In the genomic region with DNA sequence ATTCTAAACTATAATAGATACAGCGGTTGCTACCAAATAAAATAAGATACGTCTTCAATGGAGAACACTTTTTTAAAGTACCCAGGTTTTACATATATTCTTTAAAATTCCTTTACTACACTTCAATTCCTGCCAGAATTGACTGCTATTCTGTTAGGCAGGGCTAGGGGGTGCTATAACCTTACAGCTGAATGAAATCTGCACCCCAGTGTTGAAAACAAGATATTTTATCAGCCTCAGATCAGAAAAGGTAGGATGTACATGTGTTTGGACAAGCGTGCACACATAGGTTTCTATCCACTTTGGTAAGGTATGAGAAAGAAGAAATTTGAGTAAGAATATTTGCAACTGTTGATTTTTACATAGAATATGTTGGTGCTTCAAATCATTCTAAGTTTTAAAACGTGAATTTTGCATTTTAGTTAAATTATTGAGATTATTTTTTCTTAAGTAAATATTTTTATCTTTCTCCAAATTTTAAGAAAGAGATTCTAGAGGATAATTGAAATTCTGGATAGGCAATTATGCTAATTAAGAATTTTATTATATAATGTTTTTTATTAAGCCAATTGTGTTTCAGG, we compare ENCODE assay signal across 1 cellular context.
TF ChIP-seq lines count a peak whose summit lies in the region.

No MANE protein-coding gene starts in this region.

TF ChIP-seq in H1, 55 proteins besides CTCF, POLR2A, EP300 and RAD21 (continued from another document):
- TF ChIP-seq, protein P1, sequence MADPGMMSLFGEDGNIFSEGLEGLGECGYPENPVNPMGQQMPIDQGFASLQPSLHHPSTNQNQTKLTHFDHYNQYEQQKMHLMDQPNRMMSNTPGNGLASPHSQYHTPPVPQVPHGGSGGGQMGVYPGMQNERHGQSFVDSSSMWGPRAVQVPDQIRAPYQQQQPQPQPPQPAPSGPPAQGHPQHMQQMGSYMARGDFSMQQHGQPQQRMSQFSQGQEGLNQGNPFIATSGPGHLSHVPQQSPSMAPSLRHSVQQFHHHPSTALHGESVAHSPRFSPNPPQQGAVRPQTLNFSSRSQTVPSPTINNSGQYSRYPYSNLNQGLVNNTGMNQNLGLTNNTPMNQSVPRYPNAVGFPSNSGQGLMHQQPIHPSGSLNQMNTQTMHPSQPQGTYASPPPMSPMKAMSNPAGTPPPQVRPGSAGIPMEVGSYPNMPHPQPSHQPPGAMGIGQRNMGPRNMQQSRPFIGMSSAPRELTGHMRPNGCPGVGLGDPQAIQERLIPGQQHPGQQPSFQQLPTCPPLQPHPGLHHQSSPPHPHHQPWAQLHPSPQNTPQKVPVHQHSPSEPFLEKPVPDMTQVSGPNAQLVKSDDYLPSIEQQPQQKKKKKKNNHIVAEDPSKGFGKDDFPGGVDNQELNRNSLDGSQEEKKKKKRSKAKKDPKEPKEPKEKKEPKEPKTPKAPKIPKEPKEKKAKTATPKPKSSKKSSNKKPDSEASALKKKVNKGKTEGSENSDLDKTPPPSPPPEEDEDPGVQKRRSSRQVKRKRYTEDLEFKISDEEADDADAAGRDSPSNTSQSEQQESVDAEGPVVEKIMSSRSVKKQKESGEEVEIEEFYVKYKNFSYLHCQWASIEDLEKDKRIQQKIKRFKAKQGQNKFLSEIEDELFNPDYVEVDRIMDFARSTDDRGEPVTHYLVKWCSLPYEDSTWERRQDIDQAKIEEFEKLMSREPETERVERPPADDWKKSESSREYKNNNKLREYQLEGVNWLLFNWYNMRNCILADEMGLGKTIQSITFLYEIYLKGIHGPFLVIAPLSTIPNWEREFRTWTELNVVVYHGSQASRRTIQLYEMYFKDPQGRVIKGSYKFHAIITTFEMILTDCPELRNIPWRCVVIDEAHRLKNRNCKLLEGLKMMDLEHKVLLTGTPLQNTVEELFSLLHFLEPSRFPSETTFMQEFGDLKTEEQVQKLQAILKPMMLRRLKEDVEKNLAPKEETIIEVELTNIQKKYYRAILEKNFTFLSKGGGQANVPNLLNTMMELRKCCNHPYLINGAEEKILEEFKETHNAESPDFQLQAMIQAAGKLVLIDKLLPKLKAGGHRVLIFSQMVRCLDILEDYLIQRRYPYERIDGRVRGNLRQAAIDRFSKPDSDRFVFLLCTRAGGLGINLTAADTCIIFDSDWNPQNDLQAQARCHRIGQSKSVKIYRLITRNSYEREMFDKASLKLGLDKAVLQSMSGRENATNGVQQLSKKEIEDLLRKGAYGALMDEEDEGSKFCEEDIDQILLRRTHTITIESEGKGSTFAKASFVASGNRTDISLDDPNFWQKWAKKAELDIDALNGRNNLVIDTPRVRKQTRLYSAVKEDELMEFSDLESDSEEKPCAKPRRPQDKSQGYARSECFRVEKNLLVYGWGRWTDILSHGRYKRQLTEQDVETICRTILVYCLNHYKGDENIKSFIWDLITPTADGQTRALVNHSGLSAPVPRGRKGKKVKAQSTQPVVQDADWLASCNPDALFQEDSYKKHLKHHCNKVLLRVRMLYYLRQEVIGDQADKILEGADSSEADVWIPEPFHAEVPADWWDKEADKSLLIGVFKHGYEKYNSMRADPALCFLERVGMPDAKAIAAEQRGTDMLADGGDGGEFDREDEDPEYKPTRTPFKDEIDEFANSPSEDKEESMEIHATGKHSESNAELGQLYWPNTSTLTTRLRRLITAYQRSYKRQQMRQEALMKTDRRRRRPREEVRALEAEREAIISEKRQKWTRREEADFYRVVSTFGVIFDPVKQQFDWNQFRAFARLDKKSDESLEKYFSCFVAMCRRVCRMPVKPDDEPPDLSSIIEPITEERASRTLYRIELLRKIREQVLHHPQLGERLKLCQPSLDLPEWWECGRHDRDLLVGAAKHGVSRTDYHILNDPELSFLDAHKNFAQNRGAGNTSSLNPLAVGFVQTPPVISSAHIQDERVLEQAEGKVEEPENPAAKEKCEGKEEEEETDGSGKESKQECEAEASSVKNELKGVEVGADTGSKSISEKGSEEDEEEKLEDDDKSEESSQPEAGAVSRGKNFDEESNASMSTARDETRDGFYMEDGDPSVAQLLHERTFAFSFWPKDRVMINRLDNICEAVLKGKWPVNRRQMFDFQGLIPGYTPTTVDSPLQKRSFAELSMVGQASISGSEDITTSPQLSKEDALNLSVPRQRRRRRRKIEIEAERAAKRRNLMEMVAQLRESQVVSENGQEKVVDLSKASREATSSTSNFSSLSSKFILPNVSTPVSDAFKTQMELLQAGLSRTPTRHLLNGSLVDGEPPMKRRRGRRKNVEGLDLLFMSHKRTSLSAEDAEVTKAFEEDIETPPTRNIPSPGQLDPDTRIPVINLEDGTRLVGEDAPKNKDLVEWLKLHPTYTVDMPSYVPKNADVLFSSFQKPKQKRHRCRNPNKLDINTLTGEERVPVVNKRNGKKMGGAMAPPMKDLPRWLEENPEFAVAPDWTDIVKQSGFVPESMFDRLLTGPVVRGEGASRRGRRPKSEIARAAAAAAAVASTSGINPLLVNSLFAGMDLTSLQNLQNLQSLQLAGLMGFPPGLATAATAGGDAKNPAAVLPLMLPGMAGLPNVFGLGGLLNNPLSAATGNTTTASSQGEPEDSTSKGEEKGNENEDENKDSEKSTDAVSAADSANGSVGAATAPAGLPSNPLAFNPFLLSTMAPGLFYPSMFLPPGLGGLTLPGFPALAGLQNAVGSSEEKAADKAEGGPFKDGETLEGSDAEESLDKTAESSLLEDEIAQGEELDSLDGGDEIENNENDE (IDR thresholded peaks at IDR 0.05; ENCODE audit: insufficient replicate concordance, low read length): no peak
- no peak for TF ChIP-seq ZNF274 (IDR thresholded peaks at IDR 0.05; ENCODE audit: borderline replicate concordance, extremely low read depth, low read length)
